Comparison of ENCODE assay signal across 12 cellular contexts in genomic region chr3:10299679-10300078, GRCh38. TPM values are rescaled to one million over a fixed set of nuclear protein-coding genes. Genes with fewer than 3 reads are reported as not detected.
A peak's percentile ranks its signal among the peaks of the same experiment; 100 is the strongest.
DNase-seq lines count a peak whose midpoint lies in the region; ATAC-seq and TF ChIP-seq lines count a peak whose summit lies in the region.
"Had no signal": no experiment of that assay in that cellular context is flagged by ENCODE, and none has a peak within 500 bp of the region (broad histone marks: within the 10 kb centered on the region; RNA-seq: fewer than 3 reads in every experiment).

No MANE protein-coding gene starts in this region.

- WGBS in lower leg skin, 2 donors: 57 to 64% methylated on average over 6 of the region's 6 CpGs

- H3K27me3 ChIP-seq in ACC112 (ENCODE audit: insufficient read depth, low read length): no peaks in the 10 kb centered on the region

- ATAC-seq in GM18861 (IDR thresholded peaks at IDR 0.05; ENCODE audit: unreplicated experiment) (peak; percentile 67), HG03066 (IDR thresholded peaks at IDR 0.05; ENCODE audit: low read depth, unreplicated experiment) (peak; percentile 75)

- no peaks in the 10 kb centered on the region for H3K79me2 ChIP-seq in ACC112 (ENCODE audit: control insufficient read depth, insufficient read depth, low read length, unreplicated experiment)

- H3K4me3 ChIP-seq in ACC112 (ENCODE audit: low read depth, low read length) (no peak overlapping the region), choroid plexus epithelial cell (ENCODE audit: low read depth, low read length) (no peak overlapping the region), lower leg skin (ENCODE audit: low read depth, poor library complexity, severe bottlenecking) (no peak overlapping the region)

- DNase-seq in choroid plexus epithelial cell (ENCODE audit: low read depth) (peak; percentile 77), lower leg skin (ENCODE audit: low spot score in 2 of 2) (no peak), epidermal melanocyte (ENCODE audit: insufficient read length, low spot score) (no peak), OCI-M1 (lab: John Stamatoyannopoulos, UW) (no peak)
- DNase-seq in stimulated activated CD4-positive, alpha-beta T cell treated with anti-CD3 and anti-CD28 coated beads, Interleukin-4, amount 100 ng/mL, for 24 hours: no peak
- DNase-seq: NCI-H226, T-helper 9 cell had no signal

- no peak for TF ChIP-seq CTCF in choroid plexus epithelial cell (conservative IDR thresholded peaks at IDR 0.05; ENCODE audit: low read depth, low read length)
- no peak for TF ChIP-seq CTCF in lower leg skin (IDR thresholded peaks at IDR 0.05)

- H3K4me1 ChIP-seq in ACC112 (ENCODE audit: control insufficient read depth, insufficient read depth, low read length, unreplicated experiment): no peaks in the 10 kb centered on the region

- no peak overlapping the region for H2AFZ ChIP-seq in ACC112 (ENCODE audit: low read length, unreplicated experiment)

- H3K36me3 ChIP-seq in ACC112 (ENCODE audit: insufficient read depth, low read length): peaks cover 35% of the 10 kb centered on the region; the same call in 1 of the 2 replicates

- TF ChIP-seq POLR2A in lower leg skin (IDR thresholded peaks at IDR 0.05): no peak

- H3K27ac ChIP-seq in ACC112 (ENCODE audit: low read depth, low read length): 0 out of 2 replicates have a peak overlapping the region, but pooled peaks have one; percentile 2
- H3K27ac ChIP-seq: C4-2B had no signal

- intact Hi-C loops in lower leg skin (cut with DNase I; ENCODE audit: low total_unique reads): no loop called here

RNA-seq across cellular contexts. Expression of gene GHRL, which starts 6.9 kb away (rescaled TPM):
- not detected for total RNA-seq in lower leg skin
- total RNA-seq: HT-29 had no signal

RNA-seq across cellular contexts. Expression of gene SEC13, which starts 21.2 kb away (rescaled TPM):
- total RNA-seq in lower leg skin: 100 to 1,000 TPM in 1 of 4 donors, 10 to 100 TPM in 3; 73.7 to 105 (median 93.0) TPM

RNA-seq across cellular contexts. Expression of gene TATDN2, which starts 51.4 kb away (rescaled TPM):
- total RNA-seq in lower leg skin: 10 to 100 TPM; 18.6 to 25.1 (median 22.4) TPM
